In the genomic region with DNA sequence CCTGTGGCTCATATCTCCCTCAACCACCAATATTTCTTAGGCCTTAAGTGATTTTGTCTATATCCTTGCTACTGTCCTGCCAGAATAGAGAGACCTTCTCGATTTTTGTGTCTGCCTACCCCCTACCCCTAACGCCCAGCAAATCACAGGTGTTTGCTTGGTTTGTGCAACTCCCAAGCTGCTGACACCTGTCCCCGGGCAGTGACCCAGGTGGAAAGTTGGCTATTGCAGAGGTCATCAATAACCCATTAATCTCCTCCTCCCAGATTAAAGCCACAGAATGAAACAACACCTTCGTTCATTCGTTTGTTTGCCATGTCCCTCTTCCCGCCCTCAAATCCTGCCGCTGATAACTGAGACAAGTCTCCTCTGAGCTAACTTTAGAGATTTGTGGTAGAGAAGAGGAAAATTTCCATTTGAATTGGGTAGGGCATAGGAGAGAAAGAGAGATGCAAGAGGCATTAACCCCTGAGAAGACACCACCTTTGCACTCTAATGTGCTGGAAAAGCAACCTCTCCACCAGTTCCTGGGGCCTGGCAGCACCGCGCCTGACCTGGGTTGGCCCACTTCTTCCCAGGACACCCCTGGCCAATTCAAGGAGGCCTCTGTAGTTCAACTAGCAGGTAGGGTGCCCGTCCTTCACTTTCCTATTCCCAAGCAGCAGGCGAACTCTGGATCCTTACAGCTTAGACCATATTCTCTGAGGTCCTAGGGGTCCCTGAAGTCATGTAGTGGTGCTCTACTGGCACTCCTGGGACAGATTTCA, we compare ENCODE assay signal across 29 cellular contexts. TPM values are rescaled to one million over a fixed set of nuclear protein-coding genes. Genes with fewer than 3 reads are reported as not detected.
"Had no signal": no experiment of that assay in that cellular context is flagged by ENCODE, and none has a peak within 500 bp of the region (broad histone marks: within the 10 kb centered on the region; RNA-seq: fewer than 3 reads in every experiment).

No MANE protein-coding gene starts in this region.

- H3K27ac ChIP-seq: cardiac muscle cell, foreskin keratinocyte, neutrophil, pancreas, transverse colon, uterus had no signal

- ATAC-seq: activated CD4-positive, CD25-positive, alpha-beta regulatory T cell treated with anti-CD3 and anti-CD28 coated beads, Interleukin-2, amount 50 U/mL, for 24 hours; activated CD8-positive, alpha-beta T cell treated with anti-CD3 and anti-CD28 coated beads for 36 hours; activated naive CD8-positive, alpha-beta T cell treated with anti-CD3 and anti-CD28 coated beads, Interleukin-2, amount 50 U/mL, for 24 hours; foreskin keratinocyte; left cardiac atrium; natural killer cell; sciatic nerve; stimulated activated effector memory CD8-positive, alpha-beta T cell treated with anti-CD3 and anti-CD28 coated beads, Interleukin-12 subunit alpha, Interleukin-12 subunit beta, amount 100 ng/mL, for 72 hours; T-helper 17 cell had no signal

- H3K27ac Mint-ChIP-seq: activated CD4-positive, alpha-beta T cell treated with anti-CD3 and anti-CD28 coated beads, Interleukin-2, amount 10 ng/mL, durations not matched to agents 7 days and 5 days; activated CD8-positive, alpha-beta T cell treated with anti-CD3 and anti-CD28 coated beads for 36 hours; activated naive CD4-positive, alpha-beta T cell treated with anti-CD3 and anti-CD28 coated beads, Interleukin-2, amount 10 ng/mL, durations not matched to agents 7 days and 5 days; activated naive CD8-positive, alpha-beta T cell treated with anti-CD3 and anti-CD28 coated beads, Interleukin-2, amount 50 U/mL, for 24 hours; activated T-cell treated with anti-CD3 and anti-CD28 coated beads, Interleukin-2, amount 50 U/mL, for 24 hours; dendritic cell treated with granulocyte-macrophage colony-stimulating factor and Interleukin-4, amounts not matched to agents 40 ng/mL and 50 ng/mL, for 4 days; natural killer cell; stimulated activated effector memory CD8-positive, alpha-beta T cell treated with anti-CD3 and anti-CD28 coated beads, Interleukin-12 subunit alpha, Interleukin-12 subunit beta, amount 100 ng/mL, for 72 hours; T-helper 17 cell had no signal

- H3K4me3 Mint-ChIP-seq: activated CD4-positive, alpha-beta T cell treated with anti-CD3 and anti-CD28 coated beads, Interleukin-2, amount 10 ng/mL, durations not matched to agents 7 days and 5 days; activated CD8-positive, alpha-beta T cell treated with anti-CD3 and anti-CD28 coated beads for 36 hours; activated naive CD4-positive, alpha-beta T cell treated with anti-CD3 and anti-CD28 coated beads, Interleukin-2, amount 10 ng/mL, durations not matched to agents 7 days and 5 days; activated naive CD8-positive, alpha-beta T cell treated with anti-CD3 and anti-CD28 coated beads, Interleukin-2, amount 50 U/mL, for 24 hours; activated T-cell treated with anti-CD3 and anti-CD28 coated beads, Interleukin-2, amount 50 U/mL, for 24 hours; dendritic cell treated with granulocyte-macrophage colony-stimulating factor and Interleukin-4, amounts not matched to agents 40 ng/mL and 50 ng/mL, for 4 days; stimulated activated effector memory CD8-positive, alpha-beta T cell treated with anti-CD3 and anti-CD28 coated beads, Interleukin-12 subunit alpha, Interleukin-12 subunit beta, amount 100 ng/mL, for 72 hours; T-helper 17 cell had no signal

- FAIRE-seq: pancreas, small intestine had no signal

- H3K4me1 ChIP-seq: foreskin keratinocyte, pancreas had no signal

- H3K36me3 ChIP-seq: cardiac muscle cell, neutrophil, pancreas, transverse colon, uterus had no signal

- H3K4me3 ChIP-seq: cardiac muscle cell, pancreas, transverse colon, uterus had no signal

- H3K9me3 ChIP-seq: neutrophil, pancreas, transverse colon, uterus had no signal

- H3K9me3 Mint-ChIP-seq: activated CD4-positive, alpha-beta T cell treated with anti-CD3 and anti-CD28 coated beads, Interleukin-2, amount 10 ng/mL, durations not matched to agents 7 days and 5 days; activated CD8-positive, alpha-beta T cell treated with anti-CD3 and anti-CD28 coated beads for 36 hours; activated naive CD4-positive, alpha-beta T cell treated with anti-CD3 and anti-CD28 coated beads, Interleukin-2, amount 10 ng/mL, durations not matched to agents 7 days and 5 days; activated naive CD8-positive, alpha-beta T cell treated with anti-CD3 and anti-CD28 coated beads, Interleukin-2, amount 50 U/mL, for 24 hours; activated T-cell treated with anti-CD3 and anti-CD28 coated beads, Interleukin-2, amount 50 U/mL, for 24 hours; dendritic cell treated with granulocyte-macrophage colony-stimulating factor and Interleukin-4, amounts not matched to agents 40 ng/mL and 50 ng/mL, for 4 days; natural killer cell; stimulated activated effector memory CD8-positive, alpha-beta T cell treated with anti-CD3 and anti-CD28 coated beads, Interleukin-12 subunit alpha, Interleukin-12 subunit beta, amount 100 ng/mL, for 72 hours had no signal

- H3K36me3 Mint-ChIP-seq: natural killer cell; stimulated activated effector memory CD8-positive, alpha-beta T cell treated with anti-CD3 and anti-CD28 coated beads, Interleukin-12 subunit alpha, Interleukin-12 subunit beta, amount 100 ng/mL, for 72 hours had no signal

- DNase-seq: activated CD4-positive, alpha-beta T cell treated with anti-CD3 and anti-CD28 coated beads, Interleukin-2, amount 10 ng/mL, durations not matched to agents 7 days and 5 days; activated CD8-positive, alpha-beta T cell treated with anti-CD3 and anti-CD28 coated beads for 36 hours; activated naive CD4-positive, alpha-beta T cell treated with anti-CD3 and anti-CD28 coated beads, Interleukin-2, amount 10 ng/mL, durations not matched to agents 7 days and 5 days; activated naive CD8-positive, alpha-beta T cell treated with anti-CD3 and anti-CD28 coated beads, Interleukin-2, amount 50 U/mL, for 24 hours; activated T-cell treated with anti-CD3 and anti-CD28 coated beads, Interleukin-2, amount 50 U/mL, for 24 hours; effector CD4-positive, alpha-beta T cell; erythroblast; foreskin keratinocyte; islet precursor cell; left cardiac atrium; midbrain; natural killer cell; small intestine; stimulated activated CD4-positive, alpha-beta T cell treated with anti-CD3 and anti-CD28 coated beads, Interleukin-2, amount 100 ng/mL, for 24 hours; T-helper 17 cell; transverse colon; uterus had no signal

RNA-seq across cellular contexts. Expression of a gene that starts 3.0 kb away (rescaled TPM):
- total RNA-seq: activated CD4-positive, alpha-beta T cell treated with anti-CD3 and anti-CD28 coated beads, Interleukin-2, amount 10 ng/mL, durations not matched to agents 7 days and 5 days; cardiac muscle cell; chondrocyte; fibroblast of lung; foreskin keratinocyte; glomerular endothelial cell; liver; natural killer cell; sciatic nerve; T-helper 17 cell; temporal lobe; uterus had no signal
- polyA plus RNA-seq: cardiac muscle cell, fibroblast of lung, foreskin keratinocyte, liver, pancreas had no signal
